ENCODE assay signal across 12 cellular contexts in genomic region chr7:69630292-69630691, GRCh38. TPM values are rescaled to one million over a fixed set of nuclear protein-coding genes. Genes with fewer than 3 reads are reported as not detected.
DNase-seq lines count a peak whose midpoint lies in the region; TF ChIP-seq lines count a peak whose summit lies in the region.
"Had no signal": no experiment of that assay in that cellular context is flagged by ENCODE, and none has a peak within 500 bp of the region (broad histone marks: within the 10 kb centered on the region; RNA-seq: fewer than 3 reads in every experiment).

No MANE protein-coding gene starts in this region.

- H3K27me3 ChIP-seq in stomach: no peaks in the 10 kb centered on the region

- TF ChIP-seq CTCF in retinal pigment epithelial cell (conservative IDR thresholded peaks at IDR 0.05; ENCODE audit: low read depth, low read length): no peak
- TF ChIP-seq CTCF in GM10266 (IDR thresholded peaks at IDR 0.05; ENCODE audit: control insufficient read depth, insufficient read depth, low read depth, missing control alignments): no peak
- no peak for TF ChIP-seq CTCF in stomach (IDR thresholded peaks at IDR 0.05)

- no peak overlapping the region for H3K27ac ChIP-seq in stomach

- TF ChIP-seq POLR2A in stomach (IDR thresholded peaks at IDR 0.05): no peak

- WGBS in stomach, 5 donors: 43 to 52% (median 47%) methylated on average over 5 of the region's 5 CpGs

- peaks cover 0 to 9% (median 0%) of the 10 kb centered on the region in 4 donors for H3K4me1 ChIP-seq in stomach

- H3K36me3 ChIP-seq in stomach: no peaks in the 10 kb centered on the region

- peak; percentile 30 for DNase-seq in EH (ENCODE audit: low read depth)
- DNase-seq in fibroblast of gingiva (ENCODE audit: low read depth): peak; percentile 64
- peak; percentile 67 for DNase-seq in retinal pigment epithelial cell (ENCODE audit: low read depth)
- DNase-seq in GM10266 (ENCODE audit: extremely low spot score): no peak
- DNase-seq in NCI-H2029 (lab: John Stamatoyannopoulos, UW): no peak
- DNase-seq in NCI-H446 treated with DMSO at 0.1 percent for 48 hours (lab: John Stamatoyannopoulos, UW): no peak
- DNase-seq in stomach: no peak
- DNase-seq: Calu3, NCI-H1694 treated with DMSO at 0.1 percent for 48 hours, trophoblast cell had no signal

- intact Hi-C loops in stomach (cut with DNase I; ENCODE audit: low total_unique reads): no loop called here

- H3K4me3 ChIP-seq in retinal pigment epithelial cell (ENCODE audit: low read length): no peak overlapping the region
- no peak overlapping the region for H3K4me3 ChIP-seq in stomach
- H3K4me3 ChIP-seq: lung had no signal

- no peaks in the 10 kb centered on the region for H3K9me3 ChIP-seq in stomach

- TF ChIP-seq EP300 in stomach (IDR thresholded peaks at IDR 0.05): no peak

TF ChIP-seq in PFSK-1, 5 proteins besides CTCF, POLR2A, EP300 and RAD21:
- TF ChIP-seq SIN3A (IDR thresholded peaks at IDR 0.05; ENCODE audit: borderline replicate concordance, insufficient read depth, low read length) (peak; percentile 86; the same call in 1 of the 2 replicates), FOXP2 (optimal IDR thresholded peaks at IDR 0.05; ENCODE audit: borderline replicate concordance, extremely low read depth, extremely low read length, insufficient read depth) (peak; percentile 63), TAF1 (IDR thresholded peaks at IDR 0.05; ENCODE audit: borderline replicate concordance, insufficient read depth, low read length) (no peak)
TF ChIP-seq in PFSK-1: peak in this region for 2.

RNA-seq across cellular contexts. Expression of gene AUTS2, which starts 32.0 kb away (rescaled TPM):
- 16.9 TPM for polyA plus RNA-seq in PFSK-1 (2012; ENCODE audit: insufficient read length, low read depth)
- 10 to 100 TPM; 32.1 to 90.3 (median 44.6) TPM for total RNA-seq in stomach
- 1 to 10 TPM; 3.8 to 9.7 (median 6.2) TPM for polyA plus RNA-seq in stomach
- total RNA-seq: Calu3 had no signal

Comparison
In these comparisons a context has a peak if more than half of its experiments do, and no peak if none do; other contexts are left out.
1. DNase-seq: peak in EH (single experiment), fibroblast of gingiva (single experiment) and retinal pigment epithelial cell (single experiment); none in GM10266 (single experiment), NCI-H2029 (single experiment), NCI-H446 treated with DMSO at 0.1 percent for 48 hours (single experiment) and stomach (single experiment).